In the genomic region with DNA sequence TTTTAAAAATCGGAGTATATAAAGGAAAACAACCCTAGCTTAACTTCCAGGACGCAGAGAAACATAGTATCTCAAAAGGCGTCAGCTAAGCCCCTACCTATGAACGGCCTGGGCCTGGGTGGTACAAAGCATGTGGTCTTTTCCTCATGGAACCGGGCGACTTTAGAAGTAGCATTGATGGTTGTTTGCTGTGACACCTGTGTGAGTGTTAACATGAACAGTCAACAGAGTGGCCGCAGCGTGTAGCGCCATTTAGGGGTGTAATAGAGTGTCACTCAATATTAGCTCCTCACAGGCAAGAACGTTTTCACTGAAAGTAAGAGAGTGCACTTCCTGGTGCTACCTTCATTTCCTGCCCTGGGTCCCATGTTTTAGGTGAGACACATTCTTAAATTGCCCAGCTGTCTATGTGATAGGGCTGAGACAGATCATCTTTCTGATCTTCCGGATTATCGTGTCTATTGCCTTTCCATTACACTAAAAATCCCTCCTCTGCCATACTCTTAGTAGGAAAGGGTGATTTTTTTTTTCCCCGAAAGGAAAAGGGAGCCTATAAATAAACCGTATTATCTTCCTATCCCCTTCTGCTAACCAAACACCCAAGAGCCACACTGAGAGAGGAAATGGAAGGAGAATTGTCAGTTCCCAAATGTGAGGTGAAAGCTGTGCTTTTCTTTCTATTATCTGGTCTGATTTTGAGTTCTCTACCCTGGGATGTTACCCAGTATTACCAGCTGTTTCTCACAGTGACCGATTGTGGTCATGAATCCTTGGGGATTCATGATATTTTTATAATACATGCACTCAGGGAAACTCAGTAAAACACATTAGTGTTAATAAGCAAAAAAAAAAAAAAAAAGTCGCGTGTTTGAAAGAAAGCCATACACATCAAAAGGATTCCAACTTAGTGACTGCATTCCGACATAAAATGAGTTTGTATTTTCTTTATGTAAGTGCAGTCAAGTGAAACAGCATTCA, we compare ENCODE assay signal across 8 cellular contexts. TPM values are rescaled to one million over a fixed set of nuclear protein-coding genes. Genes with fewer than 3 reads are reported as not detected.
A peak's percentile ranks its signal among the peaks of the same experiment; 100 is the strongest.
DNase-seq lines count a peak whose midpoint lies in the region; ATAC-seq and TF ChIP-seq lines count a peak whose summit lies in the region.

No MANE protein-coding gene starts in this region.

- H3K4me3 ChIP-seq in gastroesophageal sphincter: peak overlapping the region; percentile 86 to 91

- peaks cover 5% of the 10 kb centered on the region for H3K9me3 Mint-ChIP-seq in activated T-helper 1 cell treated with anti-CD3 and anti-CD28 coated beads, Interleukin-12 subunit alpha, Interleukin-12 subunit beta, Interleukin-2, Interleukin-4 antibody, amounts not matched to agents 30 ng/mL and 10 ng/mL and 1 ng/mL, durations not matched to agents 14 hours and 24 hours and 36 hours

- TF ChIP-seq POLR2A in gastroesophageal sphincter (IDR thresholded peaks at IDR 0.05): no peak

- no peak for TF ChIP-seq CTCF in gastroesophageal sphincter (IDR thresholded peaks at IDR 0.05)

- WGBS in gastroesophageal sphincter (ENCODE audit: low coverage in 1 of 2), 2 donors: 6 to 8% methylated on average over 7 to 18 of the region's 18 CpGs

- peak overlapping the region; percentile 82 to 97 (median 96) for H3K27ac ChIP-seq in gastroesophageal sphincter

- H3K27me3 ChIP-seq in gastroesophageal sphincter: no peaks in the 10 kb centered on the region

- peak; percentile 32 for ATAC-seq in GM18519 (IDR thresholded peaks at IDR 0.05; ENCODE audit: low FRiP score, unreplicated experiment)
- peak; percentile 26 for ATAC-seq in HG03565 (IDR thresholded peaks at IDR 0.05; ENCODE audit: unreplicated experiment)
- ATAC-seq in gastroesophageal sphincter: no peak

- H3K36me3 ChIP-seq in gastroesophageal sphincter: peaks cover 0 to 12% of the 10 kb centered on the region in 2 donors

- H3K36me3 Mint-ChIP-seq in activated T-helper 1 cell treated with anti-CD3 and anti-CD28 coated beads, Interleukin-12 subunit alpha, Interleukin-12 subunit beta, Interleukin-2, Interleukin-4 antibody, amounts not matched to agents 30 ng/mL and 10 ng/mL and 1 ng/mL, durations not matched to agents 14 hours and 24 hours and 36 hours (ENCODE audit: low read depth): peaks cover 18% of the 10 kb centered on the region

- peaks cover 46% of the 10 kb centered on the region for H3K4me1 Mint-ChIP-seq in activated T-helper 1 cell treated with anti-CD3 and anti-CD28 coated beads, Interleukin-12 subunit alpha, Interleukin-12 subunit beta, Interleukin-2, Interleukin-4 antibody, amounts not matched to agents 30 ng/mL and 10 ng/mL and 1 ng/mL, durations not matched to agents 14 hours and 24 hours and 36 hours (ENCODE audit: low read depth)

- H3K27ac Mint-ChIP-seq in activated T-helper 1 cell treated with anti-CD3 and anti-CD28 coated beads, Interleukin-12 subunit alpha, Interleukin-12 subunit beta, Interleukin-2, Interleukin-4 antibody, amounts not matched to agents 30 ng/mL and 10 ng/mL and 1 ng/mL, durations not matched to agents 14 hours and 24 hours and 36 hours: peak overlapping the region; percentile 86

- H3K27me3 Mint-ChIP-seq in activated T-helper 1 cell treated with anti-CD3 and anti-CD28 coated beads, Interleukin-12 subunit alpha, Interleukin-12 subunit beta, Interleukin-2, Interleukin-4 antibody, amounts not matched to agents 30 ng/mL and 10 ng/mL and 1 ng/mL, durations not matched to agents 14 hours and 24 hours and 36 hours (ENCODE audit: insufficient read depth): peaks cover 2% of the 10 kb centered on the region

- peaks cover 0 to 52% (median 10%) of the 10 kb centered on the region in 3 donors for H3K4me1 ChIP-seq in gastroesophageal sphincter

- peak; percentile 40 for DNase-seq in AG08396 (ENCODE audit: low spot score)
- peak; percentile 75 for DNase-seq in OCI-M1 (lab: John Stamatoyannopoulos, UW)
- DNase-seq in activated T-helper 1 cell treated with anti-CD3 and anti-CD28 coated beads, Interleukin-12 subunit alpha, Interleukin-12 subunit beta, Interleukin-2, Interleukin-4 antibody, amounts not matched to agents 30 ng/mL and 10 ng/mL and 1 ng/mL, durations not matched to agents 14 hours and 24 hours and 36 hours (ENCODE audit: low spot score): peak; percentile 47
- peak; percentile 37 for DNase-seq in retina
- DNase-seq in T1000 (lab: John Stamatoyannopoulos, UW): no peak

- H3K9me3 ChIP-seq in gastroesophageal sphincter: no peaks in the 10 kb centered on the region

- intact Hi-C loops in activated T-helper 1 cell treated with anti-CD3 and anti-CD28 coated beads, Interleukin-12 subunit alpha, Interleukin-12 subunit beta, Interleukin-2, Interleukin-4 antibody, amounts not matched to agents 30 ng/mL and 10 ng/mL and 1 ng/mL, durations not matched to agents 14 hours and 24 hours and 36 hours (cut with micrococcal nuclease): loop anchor here (1.0 to 10.0 kb wide), 2 partner anchors 1356 to 1625 kb away; a partner anchor contains a TSS

- TF ChIP-seq EP300 in gastroesophageal sphincter (IDR thresholded peaks at IDR 0.05): no peak

- H3K4me3 Mint-ChIP-seq in activated T-helper 1 cell treated with anti-CD3 and anti-CD28 coated beads, Interleukin-12 subunit alpha, Interleukin-12 subunit beta, Interleukin-2, Interleukin-4 antibody, amounts not matched to agents 30 ng/mL and 10 ng/mL and 1 ng/mL, durations not matched to agents 14 hours and 24 hours and 36 hours: peak overlapping the region; percentile 92

RNA-seq across cellular contexts. Expression of a gene that starts 1.4 kb away (rescaled TPM):
- total RNA-seq in activated T-helper 1 cell treated with anti-CD3 and anti-CD28 coated beads, Interleukin-12 subunit alpha, Interleukin-12 subunit beta, Interleukin-2, Interleukin-4 antibody, amounts not matched to agents 30 ng/mL and 10 ng/mL and 1 ng/mL, durations not matched to agents 14 hours and 24 hours and 36 hours: 99.5 and 104 TPM in 2 replicates
- 10 to 100 TPM; 36.1 to 48.2 (median 42.0) TPM for total RNA-seq in gastroesophageal sphincter
